In the genomic region with DNA sequence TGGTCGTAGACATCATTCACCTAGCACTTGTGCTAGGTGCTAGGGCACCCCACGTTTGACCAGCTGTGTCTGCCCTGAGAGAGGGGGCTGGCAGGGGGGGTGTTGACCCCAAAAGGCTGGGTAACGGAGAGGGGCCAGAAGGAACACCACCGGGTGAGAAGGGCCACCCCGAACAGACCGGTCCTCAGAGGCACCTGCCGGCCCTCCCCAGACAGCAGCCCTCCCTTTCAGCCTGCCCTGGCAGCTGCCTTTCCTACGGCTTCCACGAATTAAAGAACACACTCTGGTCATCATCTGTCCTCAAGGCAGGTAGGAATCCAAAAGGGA, we compare ENCODE assay signal across 9 cellular contexts. TPM values are rescaled to one million over a fixed set of nuclear protein-coding genes. Genes with fewer than 3 reads are reported as not detected.
A peak's percentile ranks its signal among the peaks of the same experiment; 100 is the strongest.
DNase-seq lines count a peak whose midpoint lies in the region; ATAC-seq and TF ChIP-seq lines count a peak whose summit lies in the region.
"Had no signal": no experiment of that assay in that cellular context is flagged by ENCODE, and none has a peak within 500 bp of the region (broad histone marks: within the 10 kb centered on the region; RNA-seq: fewer than 3 reads in every experiment).

No MANE protein-coding gene starts in this region.

- CTCF ChIA-PET in Caco-2 (lab: Charles Lee) (interaction anchor here (1.0 to 4.1 kb wide), 6 partner anchors 9 to 67 kb away, joined by 3 to 33 read pairs (median 4); no protein-coding TSS in a partner anchor), WTC11 (lab: Charles Lee) (interaction anchor here (0.7 to 10.8 kb wide), 6 partner anchors 8 to 66 kb away, joined by 3 to 245 read pairs (median 16); no protein-coding TSS in a partner anchor)

- DNase-seq in Caco-2 (no peak), WTC11 (ENCODE audit: low spot score) (no peak), right atrium auricular region (ENCODE audit: low spot score) (no peak), retinal pigment epithelial cell (ENCODE audit: low read depth) (no peak), amygdala (lab: John Stamatoyannopoulos, UW) (no peak), T1000 (lab: John Stamatoyannopoulos, UW) (no peak), NCI-H2107 treated with DMSO at 0.1 percent for 48 hours (lab: John Stamatoyannopoulos, UW; ENCODE audit: unreplicated experiment) (no peak), NCI-H446 treated with DMSO at 0.1 percent for 48 hours (lab: John Stamatoyannopoulos, UW) (no peak)

- H3K4me1 ChIP-seq in Caco-2 (peaks cover 10% of the 10 kb centered on the region), right atrium auricular region (peaks cover 0 to 50% of the 10 kb centered on the region in 2 donors)

- POLR2A ChIA-PET in Caco-2 (lab: Charles Lee): interaction anchor here (0.9 kb wide), 1 partner anchor 16 kb away, joined by 3 read pairs; no protein-coding TSS in a partner anchor
- POLR2A ChIA-PET in WTC11 (lab: Charles Lee): interaction anchor here (0.6 kb wide), 1 partner anchor 303 kb away, joined by 3 read pairs; no protein-coding TSS in a partner anchor

- H3K9me3 ChIP-seq in Caco-2: no peaks in the 10 kb centered on the region
- H3K9me3 ChIP-seq in right atrium auricular region: no peaks in the 10 kb centered on the region

- no peak overlapping the region for H3K27ac Mint-ChIP-seq in Caco-2 (ENCODE audit: unreplicated experiment)
- no peak overlapping the region for H3K27ac Mint-ChIP-seq in WTC11

- ATAC-seq in WTC11: peak; percentile 11

- H3K36me3 ChIP-seq in Caco-2 (ENCODE audit: control insufficient read depth, insufficient read depth, low read length): no peaks in the 10 kb centered on the region
- H3K36me3 ChIP-seq in right atrium auricular region: no peaks in the 10 kb centered on the region

- H3K36me3 Mint-ChIP-seq in Caco-2 (ENCODE audit: insufficient read depth, unreplicated experiment): no peaks in the 10 kb centered on the region
- H3K36me3 Mint-ChIP-seq in WTC11: no peaks in the 10 kb centered on the region

- H3K27ac ChIP-seq in right atrium auricular region: peak overlapping the region; percentile 74 to 89

- H3K27me3 ChIP-seq in Caco-2 (replicated peaks; ENCODE audit: control insufficient read depth, insufficient read depth, low read length): peaks cover 1% of the 10 kb centered on the region
- no peaks in the 10 kb centered on the region for H3K27me3 ChIP-seq in right atrium auricular region

- H3K9me3 Mint-ChIP-seq in Caco-2 (ENCODE audit: unreplicated experiment) (no peaks in the 10 kb centered on the region), WTC11 (no peaks in the 10 kb centered on the region)

- BruUV-seq in Caco-2 (replicated peaks; lab: Mats Ljungman, UMichigan): no TSS peak

- H3K27me3 Mint-ChIP-seq in Caco-2 (ENCODE audit: insufficient read depth, unreplicated experiment): peaks cover 20% of the 10 kb centered on the region
- peaks cover 96% of the 10 kb centered on the region for H3K27me3 Mint-ChIP-seq in WTC11 (ENCODE audit: low read depth)

- intact Hi-C loops in Caco-2 (cut with micrococcal nuclease; ENCODE audit: unreplicated experiment): loop anchor here (1.0 kb wide), 1 partner anchor 15 kb away; no protein-coding TSS in a partner anchor

- H3K4me3 Mint-ChIP-seq in Caco-2 (ENCODE audit: unreplicated experiment) (peak overlapping the region; percentile 76), WTC11 (peak overlapping the region; percentile 77)

- H3K4me1 Mint-ChIP-seq in Caco-2 (ENCODE audit: low read depth, unreplicated experiment) (no peaks in the 10 kb centered on the region), WTC11 (peaks cover 42% of the 10 kb centered on the region)

- peak overlapping the region; percentile 36 for H3K4me3 ChIP-seq in Caco-2 (ENCODE audit: low read depth, low read length)
- H3K4me3 ChIP-seq in right atrium auricular region: peak overlapping the region; percentile 57 to 63
- peak overlapping the region; percentile 51 for H3K4me3 ChIP-seq in retinal pigment epithelial cell (ENCODE audit: low read length)

- TF ChIP-seq CTCF in Caco-2 (IDR thresholded peaks at IDR 0.05; ENCODE audit: insufficient read depth in 1 of 2, low read depth in 1 of 2, low read length in 1 of 2, severe bottlenecking in 1 of 2, unreplicated experiment in 1 of 2): no peak
- no peak for TF ChIP-seq CTCF in WTC11 (IDR thresholded peaks at IDR 0.05)
- no peak for TF ChIP-seq CTCF in right atrium auricular region (IDR thresholded peaks at IDR 0.05)
- no peak for TF ChIP-seq CTCF in retinal pigment epithelial cell (conservative IDR thresholded peaks at IDR 0.05; ENCODE audit: low read depth, low read length)

TF ChIP-seq in WTC11, 78 proteins besides CTCF, POLR2A, EP300 and RAD21 (continues in another document):
- TF ChIP-seq SP1 (CRISPR knock-in tag; conservative IDR thresholded peaks at IDR 0.05) (no peak), CDX4 (CRISPR knock-in tag; IDR thresholded peaks at IDR 0.05; ENCODE audit: borderline replicate concordance) (no peak), NFE2L1 (CRISPR knock-in tag; IDR thresholded peaks at IDR 0.05) (no peak), ARID4B (CRISPR knock-in tag; IDR thresholded peaks at IDR 0.05; ENCODE audit: borderline replicate concordance) (no peak), ZNF219 (CRISPR knock-in tag; IDR thresholded peaks at IDR 0.05; ENCODE audit: borderline replicate concordance) (no peak), ZNF671 (CRISPR knock-in tag; IDR thresholded peaks at IDR 0.05) (no peak), ZSCAN18 (CRISPR knock-in tag; IDR thresholded peaks at IDR 0.05) (no peak), NR1H2 (CRISPR knock-in tag; IDR thresholded peaks at IDR 0.05) (no peak), PRRX2 (CRISPR knock-in tag; IDR thresholded peaks at IDR 0.05) (no peak), TCF7 (CRISPR knock-in tag; IDR thresholded peaks at IDR 0.05; ENCODE audit: low read depth) (no peak), NFATC4 (CRISPR knock-in tag; IDR thresholded peaks at IDR 0.05) (no peak)
- TF ChIP-seq, protein P1, sequence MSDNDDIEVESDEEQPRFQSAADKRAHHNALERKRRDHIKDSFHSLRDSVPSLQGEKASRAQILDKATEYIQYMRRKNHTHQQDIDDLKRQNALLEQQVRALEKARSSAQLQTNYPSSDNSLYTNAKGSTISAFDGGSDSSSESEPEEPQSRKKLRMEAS (CRISPR knock-in tag; IDR thresholded peaks at IDR 0.05): no peak
- TF ChIP-seq, protein P2, sequence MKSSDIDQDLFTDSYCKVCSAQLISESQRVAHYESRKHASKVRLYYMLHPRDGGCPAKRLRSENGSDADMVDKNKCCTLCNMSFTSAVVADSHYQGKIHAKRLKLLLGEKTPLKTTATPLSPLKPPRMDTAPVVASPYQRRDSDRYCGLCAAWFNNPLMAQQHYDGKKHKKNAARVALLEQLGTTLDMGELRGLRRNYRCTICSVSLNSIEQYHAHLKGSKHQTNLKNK (CRISPR knock-in tag; IDR thresholded peaks at IDR 0.05): no peak

RNA-seq across cellular contexts. Expression of gene KCNJ5, which starts 1.0 kb away (rescaled TPM):
- total RNA-seq in Caco-2 (2022) (not detected in 2 replicates), WTC11 (2021) (0.09 to 0.23 TPM (median 0.22 TPM) in 3 replicates), right atrium auricular region (10 to 100 TPM in 1 of 2 donors, 1 to 10 TPM in 1; 8.2 to 23.3 TPM)

RNA-seq across cellular contexts. Expression of gene KCNJ1, which starts 23.1 kb away (rescaled TPM):
- total RNA-seq in Caco-2 (2022) (not detected in 2 replicates), WTC11 (2021) (0.07 to 0.24 TPM (median 0.16 TPM) in 3 replicates), right atrium auricular region (not detected)
- total RNA-seq: SK-MEL-5 had no signal

RNA-seq across cellular contexts. Expression of gene TP53AIP1, which starts 52.5 kb away (rescaled TPM):
- total RNA-seq in Caco-2 (2022) (0.11 TPM in 1 of 2 replicates, not detected in the other), WTC11 (2021) (0.07 TPM in 1 of 3 replicates, not detected in the others), right atrium auricular region (not detected)
